ENCODE assay signal across 29 cellular contexts in the genomic region with DNA sequence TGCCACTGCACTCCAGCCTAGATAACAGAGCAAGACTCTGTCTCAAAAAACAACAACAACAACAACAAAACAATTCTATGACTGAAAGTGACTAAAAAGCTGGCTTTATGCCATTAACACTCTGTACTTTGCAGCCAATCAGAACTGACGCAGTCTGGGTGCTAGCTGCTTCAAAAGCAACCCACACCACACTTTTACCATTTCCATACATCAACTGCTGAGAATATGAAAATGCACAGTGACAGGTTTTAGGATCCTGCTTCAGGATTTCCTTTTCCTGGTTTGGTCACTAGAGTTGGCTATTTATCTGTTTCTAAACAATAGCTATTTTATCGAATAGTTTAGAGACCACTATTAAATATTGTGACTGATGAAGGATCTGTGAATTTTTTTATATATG. TPM values are rescaled to one million over a fixed set of nuclear protein-coding genes. Genes with fewer than 3 reads are reported as not detected.
DNase-seq lines count a peak whose midpoint lies in the region; ATAC-seq, FAIRE-seq and TF ChIP-seq lines count a peak whose summit lies in the region.
"Had no signal": no experiment of that assay in that cellular context is flagged by ENCODE, and none has a peak within 500 bp of the region (broad histone marks: within the 10 kb centered on the region; RNA-seq: fewer than 3 reads in every experiment).

No MANE protein-coding gene starts in this region.

- no peaks in the 10 kb centered on the region for H3K9me1 ChIP-seq in endothelial cell of umbilical vein (replicated peaks; ENCODE audit: control insufficient read depth, extremely low read depth, insufficient read depth, low read length)

- H2BK5ac ChIP-seq in mesenchymal stem cell (ENCODE audit: low read depth, low read length, poor library complexity, severe bottlenecking) = no peak overlapping the region

- intact Hi-C loops in endothelial cell of umbilical vein (cut with micrococcal nuclease) (no loop called here), right lobe of liver (cut with DNase I) (no loop called here)

- no peak overlapping the region for H4K8ac ChIP-seq in mesenchymal stem cell (ENCODE audit: low read length)

- no peaks in the 10 kb centered on the region for H3K79me2 ChIP-seq in endothelial cell of umbilical vein (ENCODE audit: control insufficient read depth, insufficient read depth, low read length)

- FAIRE-seq in endothelial cell of umbilical vein (lab: Jason Lieb, UNC) = peak; percentile 77
- FAIRE-seq: A204.1, GM12878, GM12892, GM18507, GM19239 had no signal

- ATAC-seq in right lobe of liver (no peak), GM18861 (IDR thresholded peaks at IDR 0.05; ENCODE audit: unreplicated experiment) (no peak)
- ATAC-seq: GM12878 had no signal

- H3K79me1 ChIP-seq in mesenchymal stem cell (replicated peaks; ENCODE audit: low read length, poor library complexity, severe bottlenecking) = no peaks in the 10 kb centered on the region

- TF ChIP-seq POLR2A in endothelial cell of umbilical vein (IDR thresholded peaks at IDR 0.05; ENCODE audit: low read depth, low read length) = no peak
- TF ChIP-seq POLR2A in right lobe of liver (IDR thresholded peaks at IDR 0.05) = no peak

- dilution Hi-C loops in endothelial cell of umbilical vein (cut with MboI; ENCODE audit: extremely low pct_ligation_motif_present, low sequenced_read_pairs) = no loop called here

- no peak overlapping the region for H3K14ac ChIP-seq in mesenchymal stem cell (ENCODE audit: low read length in 2 of 2)

- POLR2A ChIA-PET in endothelial cell of umbilical vein (lab: Charles Lee) = no interaction called here

- no peaks in the 10 kb centered on the region for H3K36me3 ChIP-seq in endothelial cell of umbilical vein (ENCODE audit: control insufficient read depth in 2 of 2, extremely low read depth in 1 of 2, insufficient read depth in 2 of 2, low read length in 2 of 2)
- H3K36me3 ChIP-seq in right lobe of liver = no peaks in the 10 kb centered on the region
- H3K36me3 ChIP-seq in mesenchymal stem cell (ENCODE audit: control insufficient read depth in 1 of 2, insufficient read depth in 2 of 2, low read depth in 1 of 2, low read length in 2 of 2) = peaks cover 0 to 2% of the 10 kb centered on the region in 2 experiments
- H3K36me3 ChIP-seq: BE2C had no signal

- no peak overlapping the region for H4K91ac ChIP-seq in mesenchymal stem cell (ENCODE audit: low read length)

- no peak overlapping the region for H2BK12ac ChIP-seq in mesenchymal stem cell (ENCODE audit: low read length in 2 of 2)

- H3K9me3 ChIP-seq in endothelial cell of umbilical vein (replicated peaks; ENCODE audit: control insufficient read depth, insufficient read depth, low read length) (no peaks in the 10 kb centered on the region), right lobe of liver (no peaks in the 10 kb centered on the region), mesenchymal stem cell (ENCODE audit: control insufficient read depth, low read length) (peaks cover 3% of the 10 kb centered on the region)
- H3K9me3 ChIP-seq: BE2C had no signal

- H3K4me1 ChIP-seq in endothelial cell of umbilical vein (ENCODE audit: control insufficient read depth, extremely low read depth, insufficient read depth, low read length) (peaks cover 42% of the 10 kb centered on the region), right lobe of liver (no peaks in the 10 kb centered on the region), mesenchymal stem cell (ENCODE audit: control insufficient read depth, insufficient read depth, low read depth, low read length) (peaks cover 10% of the 10 kb centered on the region)
- H3K4me1 ChIP-seq: BE2C had no signal

- no peak overlapping the region for H2AK5ac ChIP-seq in mesenchymal stem cell (ENCODE audit: low read length, severe bottlenecking)

- H2BK120ac ChIP-seq in mesenchymal stem cell (ENCODE audit: low read depth, low read length) = no peak overlapping the region

- H4K20me1 ChIP-seq in endothelial cell of umbilical vein (replicated peaks; ENCODE audit: control insufficient read depth, extremely low read depth, insufficient read depth, low read length) = no peaks in the 10 kb centered on the region
- H4K20me1 ChIP-seq: BLaER1 had no signal

- H2AFZ ChIP-seq in endothelial cell of umbilical vein (ENCODE audit: low read depth, low read length) = no peak overlapping the region
- H2AFZ ChIP-seq in mesenchymal stem cell (ENCODE audit: low read depth, low read length) = no peak overlapping the region

- H3K4me3 ChIP-seq in endothelial cell of umbilical vein (replicated peaks in 1 of 3; ENCODE audit: insufficient read depth in 1 of 3, low read depth in 1 of 3, low read length in 3 of 3) (no peak overlapping the region), right lobe of liver (no peak overlapping the region), mesenchymal stem cell (ENCODE audit: insufficient read depth in 1 of 2, low read depth in 1 of 2, low read length in 2 of 2) (no peak overlapping the region)
- H3K4me3 ChIP-seq: BLaER1, GM12878 had no signal

- peak overlapping the region; percentile 21 for H3K27ac ChIP-seq in cingulate gyrus (ENCODE audit: low read depth, low read length)
- H3K27ac ChIP-seq in endothelial cell of umbilical vein (ENCODE audit: insufficient read depth, low read depth, low read length) = peak overlapping the region; percentile 72
- H3K27ac ChIP-seq in temporal lobe (ENCODE audit: low read depth, low read length) = peak overlapping the region; percentile 50
- H3K27ac ChIP-seq in right lobe of liver = no peak overlapping the region
- no peak overlapping the region for H3K27ac ChIP-seq in mesenchymal stem cell (ENCODE audit: low read length, poor library complexity, severe bottlenecking)
- H3K27ac ChIP-seq: BLaER1 had no signal

- H3K4me2 ChIP-seq in endothelial cell of umbilical vein (ENCODE audit: insufficient read depth, low read length) (peak overlapping the region; percentile 52), mesenchymal stem cell (ENCODE audit: low read length, poor library complexity, severe bottlenecking) (no peak overlapping the region)
- H3K4me2 ChIP-seq: BLaER1 had no signal

- CTCF ChIA-PET in endothelial cell of umbilical vein (lab: Charles Lee) = interaction anchor here (1.0 to 2.0 kb wide), 2 partner anchors 11 to 43 kb away, joined by 5 to 6 read pairs; no protein-coding TSS in a partner anchor

- H3K23ac ChIP-seq in mesenchymal stem cell (ENCODE audit: low read length in 2 of 2) = no peak overlapping the region

- DNase-seq in dermis blood vessel endothelial cell (peak; percentile 48), endothelial cell of umbilical vein (ENCODE audit: low read depth, low spot score) (peak; percentile 38), right lobe of liver (no peak), mesenchymal stem cell (no peak)
- DNase-seq in stimulated activated CD4-positive, alpha-beta T cell treated with anti-CD3 and anti-CD28 coated beads, Interleukin-4, amount 100 ng/mL, for 4 hours = no peak
- DNase-seq: 8988T; ACHN; BE2C; CD4-positive, alpha-beta memory T cell; CD4-positive, CD25-positive, alpha-beta regulatory T cell; CD8-positive, alpha-beta memory T cell; COR-L47; DMS 273 treated with DMSO at 0.1 percent for 48 hours; DMS153; DMS53; DMS79; DND-41; EL; GDM1 had no signal

- no peak overlapping the region for H3K9ac ChIP-seq in endothelial cell of umbilical vein (replicated peaks; ENCODE audit: extremely low read depth, insufficient read depth, low read length)
- H3K9ac ChIP-seq in mesenchymal stem cell (ENCODE audit: low read length) = no peak overlapping the region
- H3K9ac ChIP-seq: BLaER1 had no signal

- no peak overlapping the region for H2BK15ac ChIP-seq in mesenchymal stem cell (ENCODE audit: low read depth, poor library complexity, severe bottlenecking)

- 55% methylated on average over 2 of the region's 2 CpGs for WGBS in right lobe of liver (ENCODE audit: insufficient coverage, low coverage, low lambda C conversion rate, missing lambda C conversion rate)
- 100% methylated on average over 1 of the region's 2 CpGs for WGBS in mesenchymal stem cell

- no peak overlapping the region for H3K4ac ChIP-seq in mesenchymal stem cell (ENCODE audit: low read depth in 1 of 2, low read length in 2 of 2)

- no TSS peak for BruUV-seq in endothelial cell of umbilical vein (replicated peaks; lab: Mats Ljungman, UMichigan)

- H3K18ac ChIP-seq in mesenchymal stem cell (ENCODE audit: low read depth in 1 of 2, low read length in 2 of 2) = no peak overlapping the region

- no peaks in the 10 kb centered on the region for H3K27me3 ChIP-seq in endothelial cell of umbilical vein (ENCODE audit: control insufficient read depth in 2 of 2, insufficient read depth in 2 of 2, low read length in 2 of 2)
- H3K27me3 ChIP-seq in right lobe of liver = no peaks in the 10 kb centered on the region
- no peaks in the 10 kb centered on the region for H3K27me3 ChIP-seq in mesenchymal stem cell (ENCODE audit: control insufficient read depth in 1 of 2, insufficient read depth in 1 of 2, low read length in 2 of 2)
- H3K27me3 ChIP-seq: BE2C, BLaER1 had no signal

- TF ChIP-seq CTCF in endothelial cell of umbilical vein (IDR thresholded peaks at IDR 0.05; ENCODE audit: extremely low read depth in 1 of 2, insufficient read depth in 1 of 2, low read depth in 1 of 2, low read length in 2 of 2) = no peak
- TF ChIP-seq CTCF in right lobe of liver (IDR thresholded peaks at IDR 0.05) = no peak

RNA-seq across cellular contexts. Expression of a gene that starts 23.1 kb away (rescaled TPM):
- total RNA-seq in dermis blood vessel endothelial cell = 105 and 193 TPM in 2 replicates
- total RNA-seq in endothelial cell of umbilical vein = 72.8 and 116 TPM in 2 replicates
- 92.8 and 125 TPM in 2 replicates for polyA plus RNA-seq in endothelial cell of umbilical vein
- polyA plus RNA-seq in endothelial cell of umbilical vein (2011; cell fraction: cytosol; rRNA removed) = 49.0 and 60.0 TPM in 2 replicates
- 42.4 and 55.1 TPM in 2 replicates for polyA plus RNA-seq in endothelial cell of umbilical vein (2011; cell fraction: nucleus; rRNA removed)
- 46.8 and 67.8 TPM in 2 replicates for polyA plus RNA-seq in endothelial cell of umbilical vein (2012)
- polyA minus RNA-seq in endothelial cell of umbilical vein = 66.4 and 76.3 TPM in 2 replicates
- 3.2 TPM for polyA minus RNA-seq in endothelial cell of umbilical vein (2011; cell fraction: cytosol; rRNA and poly(A)+ RNA removed)
- 18.1 and 19.1 TPM in 2 replicates for polyA minus RNA-seq in endothelial cell of umbilical vein (2011; cell fraction: nucleus; rRNA and poly(A)+ RNA removed)
- 3.7 TPM for total RNA-seq in temporal lobe
- 10 to 100 TPM; 11.5 to 79.7 (median 21.9) TPM for total RNA-seq in right lobe of liver
- 33.2 TPM for polyA plus RNA-seq in mesenchymal stem cell (2013, experiment 1 of 2)
- polyA plus RNA-seq in mesenchymal stem cell (2013, experiment 2 of 2) = 33.2 TPM

RNA-seq across cellular contexts. Expression of a gene that starts 54.1 kb away (rescaled TPM):
- 8.8 and 10.2 TPM in 2 replicates for total RNA-seq in dermis blood vessel endothelial cell
- total RNA-seq in endothelial cell of umbilical vein = 5.1 and 8.1 TPM in 2 replicates
- 0.80 and 1.3 TPM in 2 replicates for polyA plus RNA-seq in endothelial cell of umbilical vein
- polyA plus RNA-seq in endothelial cell of umbilical vein (2011; cell fraction: cytosol; rRNA removed) = 0.67 and 0.71 TPM in 2 replicates
- polyA plus RNA-seq in endothelial cell of umbilical vein (2011; cell fraction: nucleus; rRNA removed) = 2.2 and 2.8 TPM in 2 replicates
- 1.3 and 2.9 TPM in 2 replicates for polyA plus RNA-seq in endothelial cell of umbilical vein (2012)
- polyA minus RNA-seq in endothelial cell of umbilical vein = 0.83 and 0.93 TPM in 2 replicates
- polyA minus RNA-seq in endothelial cell of umbilical vein (2011; cell fraction: cytosol; rRNA and poly(A)+ RNA removed) = not detected
- polyA minus RNA-seq in endothelial cell of umbilical vein (2011; cell fraction: nucleus; rRNA and poly(A)+ RNA removed) = 1.0 and 2.2 TPM in 2 replicates
- 1.7 TPM for total RNA-seq in temporal lobe
- 10 to 100 TPM in 1 of 6 experiments, 1 to 10 TPM in 5; 2.5 to 11.4 (median 3.4) TPM for total RNA-seq in right lobe of liver
- polyA plus RNA-seq in mesenchymal stem cell (2013, experiment 1 of 2) = 4.2 TPM
- 3.3 TPM for polyA plus RNA-seq in mesenchymal stem cell (2013, experiment 2 of 2)
- total RNA-seq: G401 had no signal

Comparison
In these comparisons a context has a peak if more than half of its experiments do, and no peak if none do; other contexts are left out.
1. H3K27ac ChIP-seq: peak in cingulate gyrus (single experiment), endothelial cell of umbilical vein (single experiment) and temporal lobe (single experiment); none in right lobe of liver (0 of 3) and mesenchymal stem cell (single experiment).
2. DNase-seq: peak in dermis blood vessel endothelial cell (single experiment) and endothelial cell of umbilical vein (single experiment); none in right lobe of liver (0 of 3), mesenchymal stem cell (single experiment) and stimulated activated CD4-positive, alpha-beta T cell treated with anti-CD3 and anti-CD28 coated beads, Interleukin-4, amount 100 ng/mL, for 4 hours (0 of 2).